ENCODE assay signal across 1 cellular context in genomic region chr1:211133841-211134669, GRCh38.
A peak's percentile ranks its signal among the peaks of the same experiment; 100 is the strongest.
TF ChIP-seq lines count a peak whose summit lies in the region.

Gene KCNH1 (minus strand): TSS chr1:211134148. CDS start chr1:211133945, 203 bp downstream.

TF ChIP-seq in K562, 482 proteins besides CTCF, POLR2A, EP300 and RAD21 (continued from another document):
- TF ChIP-seq BCLAF1 (IDR thresholded peaks at IDR 0.05; ENCODE audit: borderline replicate concordance in 1 of 2, control insufficient read depth in 1 of 2, low read depth in 2 of 2, low read length in 1 of 2) (0 out of 4 replicates have a peak, but pooled peaks of 1 of the 2 experiments have one; percentile 36), HNRNPLL (IDR thresholded peaks at IDR 0.05; ENCODE audit: low read depth, low read length, poor library complexity, severe bottlenecking) (peak; percentile 28), TFAM (CRISPR knock-in tag; conservative IDR thresholded peaks at IDR 0.05) (no peak), HDAC1 (IDR thresholded peaks at IDR 0.05) (no peak; a peak in 1 of 4 replicates), TRIM28 (IDR thresholded peaks at IDR 0.05) (peak; percentile 37; the same call in 1 of the 2 replicates), EGR1 (conservative IDR thresholded peaks at IDR 0.05) (no peak; the same call in 1 of the 2 replicates), RNF2 (IDR thresholded peaks at IDR 0.05) (no peak), YY1 (IDR thresholded peaks at IDR 0.05; ENCODE audit: borderline replicate concordance in 1 of 3, control insufficient read depth in 1 of 3, extremely low read depth in 1 of 3, insufficient read depth in 3 of 3, insufficient read length in 1 of 3, insufficient replicate concordance in 2 of 3, low read depth in 1 of 3, low read length in 2 of 3) (peak in 2 of 3 experiments; percentile 60 to 74), CREB3L1 (IDR thresholded peaks at IDR 0.05; ENCODE audit: borderline replicate concordance, low read depth) (peak; percentile 73; the same call in 1 of the 2 replicates), JUND (IDR thresholded peaks at IDR 0.05; ENCODE audit: borderline replicate concordance, low read depth, low read length) (0 out of 2 replicates have a peak, but pooled peaks have one; percentile 22), JUND (tag; IDR thresholded peaks at IDR 0.05; ENCODE audit: borderline replicate concordance, low read depth, low read length) (peak; percentile 29; the same call in 1 of the 3 replicates), VEZF1 (CRISPR knock-in tag; IDR thresholded peaks at IDR 0.05) (peak; percentile 80), TAF7 (tag; IDR thresholded peaks at IDR 0.05) (no peak), CC2D1A (IDR thresholded peaks at IDR 0.05) (no peak), CHD4 (IDR thresholded peaks at IDR 0.05; ENCODE audit: insufficient read depth, insufficient replicate concordance, low read depth, low read length, poor library complexity, severe bottlenecking) (no peak), ZBED1 (IDR thresholded peaks at IDR 0.05) (no peak), PCBP1 (IDR thresholded peaks at IDR 0.05; ENCODE audit: low read depth, low read length, poor library complexity, severe bottlenecking) (no peak), MCM7 (IDR thresholded peaks at IDR 0.05) (no peak), MLLT1 (IDR thresholded peaks at IDR 0.05) (no peak), SREBF2 (CRISPR knock-in tag; IDR thresholded peaks at IDR 0.05) (no peak), KAT2B (IDR thresholded peaks at IDR 0.05; ENCODE audit: low read depth, low read length) (peak; percentile 71), CHAMP1 (IDR thresholded peaks at IDR 0.05) (no peak), ZNF184 (CRISPR knock-in tag; IDR thresholded peaks at IDR 0.05) (no peak), ETV5 (CRISPR knock-in tag; IDR thresholded peaks at IDR 0.05; ENCODE audit: low read depth) (no peak; the same call in 1 of the 2 replicates), NEUROD1 (IDR thresholded peaks at IDR 0.05; ENCODE audit: borderline replicate concordance, low read depth, low read length, partially characterized antibody) (no peak), ZNF511 (CRISPR knock-in tag; IDR thresholded peaks at IDR 0.05) (peak; percentile 91; the same call in 1 of the 2 replicates), STAT6 (CRISPR knock-in tag; IDR thresholded peaks at IDR 0.05) (peak; percentile 78; the same call in 1 of the 2 replicates), GATAD2B (IDR thresholded peaks at IDR 0.05; ENCODE audit: borderline replicate concordance) (peak; percentile 95), DIDO1 (tag; IDR thresholded peaks at IDR 0.05; ENCODE audit: low read depth) (no peak), GABPB1 (CRISPR knock-in tag; IDR thresholded peaks at IDR 0.05) (no peak), XRCC5 (IDR thresholded peaks at IDR 0.05; ENCODE audit: low read depth, low read length) (peak; percentile 90), ZFPM2 (CRISPR knock-in tag; IDR thresholded peaks at IDR 0.05) (no peak), ZNF436 (CRISPR knock-in tag; IDR thresholded peaks at IDR 0.05) (no peak), GTF2B (IDR thresholded peaks at IDR 0.05; ENCODE audit: extremely low read depth, insufficient read length) (no peak), HDAC8 (tag; IDR thresholded peaks at IDR 0.05) (no peak), ARHGAP35 (IDR thresholded peaks at IDR 0.05; ENCODE audit: partially characterized antibody) (no peak), FUS (optimal IDR thresholded peaks at IDR 0.05; ENCODE audit: low read depth, low read length) (peak; percentile 80), ZBTB2 (IDR thresholded peaks at IDR 0.05) (no peak), CLOCK (CRISPR knock-in tag; IDR thresholded peaks at IDR 0.05; ENCODE audit: borderline replicate concordance) (no peak), NRF1 (conservative IDR thresholded peaks at IDR 0.05 in 1 of 2, IDR thresholded peaks at IDR 0.05 in 1 of 2) (peak in 1 of 2 experiments; percentile 47; a peak in 2 of 4 replicates), MEIS2 (IDR thresholded peaks at IDR 0.05; ENCODE audit: partially characterized antibody) (no peak), FOXM1 (IDR thresholded peaks at IDR 0.05; ENCODE audit: low read depth) (no peak), FOXM1 (CRISPR knock-in tag; IDR thresholded peaks at IDR 0.05; ENCODE audit: low read depth) (no peak), ZC3H8 (IDR thresholded peaks at IDR 0.05) (no peak)
